8 cellular contexts compared by ENCODE assay signal in genomic region chr1:29236743-29236992, GRCh38. TPM values are rescaled to one million over a fixed set of nuclear protein-coding genes. Genes with fewer than 3 reads are reported as not detected.
DNase-seq lines count a peak whose midpoint lies in the region; ATAC-seq and TF ChIP-seq lines count a peak whose summit lies in the region.

No MANE protein-coding gene starts in this region.

- peaks cover 47% of the 10 kb centered on the region for H3K27me3 ChIP-seq in iPS-18a (ENCODE audit: control insufficient read depth, insufficient read depth, low read length)

- peaks cover 65% of the 10 kb centered on the region for H3K27me3 Mint-ChIP-seq in WTC11 (ENCODE audit: low read depth)
- peaks cover 57 to 66% of the 10 kb centered on the region in 2 donors for H3K27me3 Mint-ChIP-seq in stimulated activated naive B cell treated with anti-CD40 and anti-IgM and Interleukin-4, amounts not matched to agents 10 μg/mL and 1 μg/mL and 100 μg/mL, for 72 hours

- H3K9ac ChIP-seq in iPS-18a (ENCODE audit: low read length), result no peak overlapping the region

- H3K4me3 ChIP-seq in iPS-18a (ENCODE audit: low read length), result peak overlapping the region; percentile 70

- H3K9me3 ChIP-seq in iPS-18a (ENCODE audit: control insufficient read depth, low read depth, low read length), result no peaks in the 10 kb centered on the region

- peaks cover 37% of the 10 kb centered on the region for H3K4me1 Mint-ChIP-seq in WTC11
- peaks cover 13 to 21% of the 10 kb centered on the region in 2 donors for H3K4me1 Mint-ChIP-seq in stimulated activated naive B cell treated with anti-CD40 and anti-IgM and Interleukin-4, amounts not matched to agents 10 μg/mL and 1 μg/mL and 100 μg/mL, for 72 hours

- CTCF ChIA-PET in WTC11 (lab: Charles Lee), result interaction anchor here (0.6 to 1.4 kb wide), 14 partner anchors 9 to 467 kb away, joined by 3 to 9 read pairs (median 3); no protein-coding TSS in a partner anchor

- H3K4me1 ChIP-seq in iPS-18a (ENCODE audit: control insufficient read depth, low read depth, low read length), result peaks cover 19% of the 10 kb centered on the region

- H3K36me3 ChIP-seq in iPS-18a (ENCODE audit: control insufficient read depth, low read depth, low read length), result no peaks in the 10 kb centered on the region

- no peak overlapping the region for H3K27ac ChIP-seq in iPS-18a (ENCODE audit: low read length)

- no peak for TF ChIP-seq CTCF in WTC11 (IDR thresholded peaks at IDR 0.05)

- peak overlapping the region; percentile 3; the same call in 1 of the 2 replicates for H3K27ac Mint-ChIP-seq in WTC11
- H3K27ac Mint-ChIP-seq in stimulated activated naive B cell treated with anti-CD40 and anti-IgM and Interleukin-4, amounts not matched to agents 10 μg/mL and 1 μg/mL and 100 μg/mL, for 72 hours, result peak overlapping the region; percentile 3

- no peak for ATAC-seq in WTC11
- ATAC-seq in stimulated activated naive B cell treated with anti-CD40 and anti-IgM and Interleukin-4, amounts not matched to agents 10 μg/mL and 1 μg/mL and 100 μg/mL, for 72 hours (replicated peaks), result no peak

- peak overlapping the region; percentile 87 for H3K4me3 Mint-ChIP-seq in WTC11
- H3K4me3 Mint-ChIP-seq in stimulated activated naive B cell treated with anti-CD40 and anti-IgM and Interleukin-4, amounts not matched to agents 10 μg/mL and 1 μg/mL and 100 μg/mL, for 72 hours, result peak overlapping the region; percentile 83 to 86

- H3K36me3 Mint-ChIP-seq in WTC11, result no peaks in the 10 kb centered on the region
- peaks cover 0 to 3% of the 10 kb centered on the region in 2 donors for H3K36me3 Mint-ChIP-seq in stimulated activated naive B cell treated with anti-CD40 and anti-IgM and Interleukin-4, amounts not matched to agents 10 μg/mL and 1 μg/mL and 100 μg/mL, for 72 hours

- DNase-seq in DMS79 treated with DMSO at 0.1 percent for 48 hours (lab: John Stamatoyannopoulos, UW), result peak; percentile 24
- no peak for DNase-seq in DMS79 (lab: John Stamatoyannopoulos, UW)
- no peak for DNase-seq in WTC11 (ENCODE audit: low spot score)
- DNase-seq in stimulated activated naive B cell treated with anti-CD40 and anti-IgM and Interleukin-4, amounts not matched to agents 10 μg/mL and 1 μg/mL and 100 μg/mL, for 72 hours, result no peak
- DNase-seq in NCI-H345 treated with DMSO at 0.1 percent for 48 hours (lab: John Stamatoyannopoulos, UW; ENCODE audit: unreplicated experiment), result no peak
- DNase-seq in DMS53 (lab: John Stamatoyannopoulos, UW), result no peak
- no peak for DNase-seq in NCI-H2107 treated with DMSO at 0.1 percent for 48 hours (lab: John Stamatoyannopoulos, UW; ENCODE audit: unreplicated experiment)

- H3K9me3 Mint-ChIP-seq in WTC11, result no peaks in the 10 kb centered on the region
- no peaks in the 10 kb centered on the region for H3K9me3 Mint-ChIP-seq in stimulated activated naive B cell treated with anti-CD40 and anti-IgM and Interleukin-4, amounts not matched to agents 10 μg/mL and 1 μg/mL and 100 μg/mL, for 72 hours

- POLR2A ChIA-PET in WTC11 (lab: Charles Lee), result no interaction called here

TF ChIP-seq in WTC11, 78 proteins besides CTCF, POLR2A, EP300 and RAD21 (continues in another document):
- TF ChIP-seq NFE2L1 (CRISPR knock-in tag; IDR thresholded peaks at IDR 0.05) (no peak), ARID4B (CRISPR knock-in tag; IDR thresholded peaks at IDR 0.05; ENCODE audit: borderline replicate concordance) (0 out of 2 replicates have a peak, but pooled peaks have one; percentile 22), ETV6 (CRISPR knock-in tag; IDR thresholded peaks at IDR 0.05) (no peak), EMX1 (CRISPR knock-in tag; IDR thresholded peaks at IDR 0.05) (no peak), CDX4 (CRISPR knock-in tag; IDR thresholded peaks at IDR 0.05; ENCODE audit: borderline replicate concordance) (no peak), RORB (CRISPR knock-in tag; IDR thresholded peaks at IDR 0.05) (no peak), AR (CRISPR knock-in tag; IDR thresholded peaks at IDR 0.05) (no peak), ZNF396 (CRISPR knock-in tag; IDR thresholded peaks at IDR 0.05; ENCODE audit: borderline replicate concordance) (no peak)
- TF ChIP-seq, protein P1, sequence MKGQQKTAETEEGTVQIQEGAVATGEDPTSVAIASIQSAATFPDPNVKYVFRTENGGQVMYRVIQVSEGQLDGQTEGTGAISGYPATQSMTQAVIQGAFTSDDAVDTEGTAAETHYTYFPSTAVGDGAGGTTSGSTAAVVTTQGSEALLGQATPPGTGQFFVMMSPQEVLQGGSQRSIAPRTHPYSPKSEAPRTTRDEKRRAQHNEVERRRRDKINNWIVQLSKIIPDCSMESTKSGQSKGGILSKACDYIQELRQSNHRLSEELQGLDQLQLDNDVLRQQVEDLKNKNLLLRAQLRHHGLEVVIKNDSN (CRISPR knock-in tag; IDR thresholded peaks at IDR 0.05), result no peak
- TF ChIP-seq, protein P2, sequence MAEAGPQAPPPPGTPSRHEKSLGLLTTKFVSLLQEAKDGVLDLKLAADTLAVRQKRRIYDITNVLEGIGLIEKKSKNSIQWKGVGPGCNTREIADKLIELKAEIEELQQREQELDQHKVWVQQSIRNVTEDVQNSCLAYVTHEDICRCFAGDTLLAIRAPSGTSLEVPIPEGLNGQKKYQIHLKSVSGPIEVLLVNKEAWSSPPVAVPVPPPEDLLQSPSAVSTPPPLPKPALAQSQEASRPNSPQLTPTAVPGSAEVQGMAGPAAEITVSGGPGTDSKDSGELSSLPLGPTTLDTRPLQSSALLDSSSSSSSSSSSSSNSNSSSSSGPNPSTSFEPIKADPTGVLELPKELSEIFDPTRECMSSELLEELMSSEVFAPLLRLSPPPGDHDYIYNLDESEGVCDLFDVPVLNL (CRISPR knock-in tag; IDR thresholded peaks at IDR 0.05; ENCODE audit: borderline replicate concordance, low read depth), result no peak

RNA-seq across cellular contexts. Expression of gene PTPRU, which starts 0.3 kb away (rescaled TPM):
- total RNA-seq in WTC11 (2021), result 60.8 to 75.4 TPM (median 68.2 TPM) in 3 replicates

RNA-seq across cellular contexts. Expression of gene MECR, which starts 5.9 kb away (rescaled TPM):
- total RNA-seq in WTC11 (2021), result 37.6 to 44.2 TPM (median 43.0 TPM) in 3 replicates

RNA-seq across cellular contexts. Expression of gene SRSF4, which starts 55.0 kb away (rescaled TPM):
- total RNA-seq in WTC11 (2021), result 93.8 to 99.9 TPM (median 94.7 TPM) in 3 replicates
